25 cellular contexts compared by ENCODE assay signal in genomic region chr17:5800131-5800530, GRCh38.
A peak's percentile ranks its signal among the peaks of the same experiment; 100 is the strongest.
DNase-seq lines count a peak whose midpoint lies in the region; ATAC-seq, FAIRE-seq and TF ChIP-seq lines count a peak whose summit lies in the region.
"Had no signal": no experiment of that assay in that cellular context is flagged by ENCODE, and none has a peak within 500 bp of the region (broad histone marks: within the 10 kb centered on the region; RNA-seq: fewer than 3 reads in every experiment).

No MANE protein-coding gene starts in this region.

- H3K27me3 ChIP-seq in BLaER1 (no peaks in the 10 kb centered on the region), H1 (replicated peaks in 1 of 4; ENCODE audit: control insufficient read depth in 3 of 4, extremely low read depth in 1 of 4, insufficient read depth in 3 of 4, low read length in 3 of 4) (peaks cover 0 to 6% (median 0%) of the 10 kb centered on the region in 4 experiments; a peak in 2 of 7 replicates), mesendoderm (ENCODE audit: insufficient read depth, low read length, poor library complexity) (no peaks in the 10 kb centered on the region), tibial artery (peaks cover 0 to 8% of the 10 kb centered on the region in 2 donors), tibial nerve (no peaks in the 10 kb centered on the region)
- H3K27me3 ChIP-seq: BE2C had no signal

- no peak overlapping the region for H2BK5ac ChIP-seq in H1 (ENCODE audit: low read depth, low read length)
- no peak overlapping the region for H2BK5ac ChIP-seq in mesendoderm (ENCODE audit: low read length)

- H3K79me2 ChIP-seq in H1 (ENCODE audit: control insufficient read depth in 1 of 2, insufficient read depth in 2 of 2, low read length in 2 of 2) (no peaks in the 10 kb centered on the region), mesendoderm (ENCODE audit: control insufficient read depth, insufficient read depth, low read length) (no peaks in the 10 kb centered on the region)

- H3K4me1 ChIP-seq in BLaER1 (peaks cover 43% of the 10 kb centered on the region), H1 (replicated peaks in 1 of 4; ENCODE audit: control insufficient read depth in 3 of 4, insufficient read depth in 4 of 4, low read length in 3 of 4) (peaks cover 4 to 23% (median 14%) of the 10 kb centered on the region in 4 experiments; a peak in 6 of 7 replicates), mesendoderm (ENCODE audit: control insufficient read depth, low read depth, low read length) (peaks cover 5% of the 10 kb centered on the region), tibial artery (no peaks in the 10 kb centered on the region), tibial nerve (no peaks in the 10 kb centered on the region)
- H3K4me1 ChIP-seq: A549, BE2C had no signal

- no peak for ATAC-seq in HG02642 (IDR thresholded peaks at IDR 0.05; ENCODE audit: poor library complexity, unreplicated experiment)
- ATAC-seq: A549 had no signal

- H2AK5ac ChIP-seq in H1 (ENCODE audit: low read depth, low read length) (no peak overlapping the region), mesendoderm (ENCODE audit: low read length) (no peak overlapping the region)

- H3K4ac ChIP-seq in H1 (replicated peaks; ENCODE audit: insufficient read length, low read depth, low read length) (no peak overlapping the region), mesendoderm (ENCODE audit: low read depth, low read length) (no peak overlapping the region)

- FAIRE-seq in H1 (lab: Jason Lieb, UNC), result no peak
- FAIRE-seq: A549, D721Med, GM12891, GM18507 had no signal

- no peak overlapping the region for H3K14ac ChIP-seq in H1 (ENCODE audit: insufficient read length)

- H3K27ac ChIP-seq in BLaER1 (no peak overlapping the region), H1 (ENCODE audit: low read depth, low read length) (no peak overlapping the region), mesendoderm (ENCODE audit: low read depth, low read length) (no peak overlapping the region), tibial artery (no peak overlapping the region), tibial nerve (no peak overlapping the region)
- H3K27ac ChIP-seq: A549, C4-2B had no signal

- no peak for TF ChIP-seq RAD21 in H1 (IDR thresholded peaks at IDR 0.05 in 1 of 2, conservative IDR thresholded peaks at IDR 0.05 in 1 of 2; ENCODE audit: low read depth in 2 of 2, low read length in 2 of 2)

- H3K9ac ChIP-seq in BLaER1 (no peak overlapping the region), H1 (replicated peaks in 1 of 4; ENCODE audit: extremely low read depth in 1 of 4, low read depth in 3 of 4, low read length in 3 of 4) (no peak overlapping the region), mesendoderm (ENCODE audit: low read length) (no peak overlapping the region)

- peak overlapping the region; percentile 34; the same call in 1 of the 2 replicates for H3K4me2 ChIP-seq in BLaER1
- no peak overlapping the region for H3K4me2 ChIP-seq in H1 (ENCODE audit: insufficient read depth in 1 of 2, low read depth in 2 of 2, low read length in 2 of 2)
- H3K4me2 ChIP-seq in mesendoderm (ENCODE audit: low read length), result no peak overlapping the region
- H3K4me2 ChIP-seq: A549 had no signal

- no peak overlapping the region for H4K91ac ChIP-seq in H1 (replicated peaks; ENCODE audit: insufficient read length, low read length)

- peak; percentile 29 for DNase-seq in EH (ENCODE audit: low read depth)
- no peak for DNase-seq in H1 (ENCODE audit: low read depth in 1 of 2, low spot score in 2 of 2)
- DNase-seq in mesendoderm, result no peak
- no peak for DNase-seq in tibial artery
- DNase-seq in activated T-cell treated with anti-CD3 and anti-CD28 coated beads for 4 hours, result no peak
- DNase-seq in tibial nerve (ENCODE audit: low spot score in 2 of 2), result no peak
- DNase-seq: 8988T; ACHN; AML-193; BE2C; CD4-positive, CD25-positive, alpha-beta regulatory T cell; CD8-positive, alpha-beta memory T cell; DMS 273 treated with DMSO at 0.1 percent for 48 hours; DMS79; GF-D8; GOT3; H7; HCEC 1CT had no signal

- no peak overlapping the region for H4K5ac ChIP-seq in H1 (ENCODE audit: insufficient read length, low read depth, low read length)
- H4K5ac ChIP-seq in mesendoderm (ENCODE audit: low read length), result no peak overlapping the region

- intact Hi-C loops in tibial artery (cut with DNase I; ENCODE audit: low total_unique reads), result no loop called here

- no peak overlapping the region for H2AFZ ChIP-seq in H1 (ENCODE audit: low read length)

- H4K20me1 ChIP-seq in BLaER1 (no peaks in the 10 kb centered on the region), H1 (replicated peaks in 1 of 2; ENCODE audit: control insufficient read depth in 1 of 2, insufficient read depth in 2 of 2, low read length in 2 of 2) (no peaks in the 10 kb centered on the region)

- TF ChIP-seq CTCF in H1 (IDR thresholded peaks at IDR 0.05; ENCODE audit: control extremely low read depth in 1 of 3, insufficient read depth in 1 of 3, low read depth in 1 of 3, low read length in 3 of 3), result no peak
- no peak for TF ChIP-seq CTCF in tibial artery (IDR thresholded peaks at IDR 0.05)
- no peak for TF ChIP-seq CTCF in tibial nerve (IDR thresholded peaks at IDR 0.05)

- H4K8ac ChIP-seq in H1 (ENCODE audit: extremely low read depth, insufficient read depth, low read length) (no peak overlapping the region), mesendoderm (ENCODE audit: low read depth, low read length) (no peak overlapping the region)

- no peak overlapping the region for H3K4me3 ChIP-seq in BLaER1
- no peak overlapping the region for H3K4me3 ChIP-seq in H1 (ENCODE audit: extremely low read depth in 1 of 4, insufficient read depth in 2 of 4, low read depth in 3 of 4, low read length in 4 of 4)
- H3K4me3 ChIP-seq in mesendoderm (ENCODE audit: low read length), result no peak overlapping the region
- no peak overlapping the region for H3K4me3 ChIP-seq in tibial artery
- no peak overlapping the region for H3K4me3 ChIP-seq in tibial nerve
- H3K4me3 ChIP-seq: A549 had no signal

- POLR2A ChIA-PET in H1 (lab: Charles Lee; ENCODE audit: partially characterized antibody), result no interaction called here

- no peak overlapping the region for H2BK120ac ChIP-seq in H1 (replicated peaks; ENCODE audit: low read depth, low read length)
- H2BK120ac ChIP-seq in mesendoderm (ENCODE audit: low read depth, low read length), result no peak overlapping the region

- H3K36me3 ChIP-seq in BLaER1 (no peaks in the 10 kb centered on the region), H1 (ENCODE audit: control insufficient read depth in 2 of 4, insufficient read depth in 4 of 4, low read length in 3 of 4) (no peaks in the 10 kb centered on the region), mesendoderm (ENCODE audit: control insufficient read depth, insufficient read depth, low read length) (no peaks in the 10 kb centered on the region), tibial artery (no peaks in the 10 kb centered on the region), tibial nerve (no peaks in the 10 kb centered on the region)
- H3K36me3 ChIP-seq: BE2C had no signal

- TF ChIP-seq POLR2A in H1 (IDR thresholded peaks at IDR 0.05; ENCODE audit: control extremely low read depth in 1 of 2, low read depth in 2 of 2, low read length in 2 of 2), result no peak
- no peak for TF ChIP-seq POLR2A in tibial nerve (IDR thresholded peaks at IDR 0.05)

- H2BK20ac ChIP-seq in H1 (ENCODE audit: low read length), result no peak overlapping the region

- H3K23ac ChIP-seq in H1 (ENCODE audit: insufficient read length), result no peak overlapping the region
- no peak overlapping the region for H3K23ac ChIP-seq in mesendoderm (ENCODE audit: low read length)

- H3K79me1 ChIP-seq in H1 (ENCODE audit: low read depth, low read length) (no peaks in the 10 kb centered on the region), mesendoderm (ENCODE audit: low read length) (no peaks in the 10 kb centered on the region)

- CTCF ChIA-PET in H1 (lab: Charles Lee; ENCODE audit: partially characterized antibody), result interaction anchor here (1.4 to 1.7 kb wide), 2 partner anchors 93 to 212 kb away, joined by 5 read pairs; no protein-coding TSS in a partner anchor

- H2BK12ac ChIP-seq in H1 (ENCODE audit: low read depth, low read length), result peak overlapping the region; percentile 55; the same call in 1 of the 2 replicates

- H2BK15ac ChIP-seq in H1 (ENCODE audit: low read length), result no peak overlapping the region
- H2BK15ac ChIP-seq in mesendoderm (replicated peaks; ENCODE audit: low read depth), result no peak overlapping the region

- TF ChIP-seq EP300 in H1 (IDR thresholded peaks at IDR 0.05; ENCODE audit: borderline replicate concordance in 1 of 2, low read depth in 2 of 2, low read length in 2 of 2), result no peak
- TF ChIP-seq EP300 in tibial nerve (IDR thresholded peaks at IDR 0.05), result no peak

- WGBS in H1 (ENCODE audit: extremely low coverage in 1 of 2, insufficient coverage in 1 of 2, insufficient read length in 1 of 2, insufficient replicate concordance in 2 of 2, low coverage in 1 of 2, low lambda C conversion rate in 2 of 2, missing lambda C conversion rate in 1 of 2), 2 experiments, result 82% methylated on average over 9 of the region's 9 CpGs; no CpG with 5 or more reads in 1 of the 2 experiments
- no CpG with 5 or more reads among the region's 9 CpGs for WGBS in mesendoderm (ENCODE audit: extremely low coverage, insufficient coverage, low lambda C conversion rate)
- 62 to 71% methylated on average over 9 of the region's 9 CpGs for WGBS in tibial nerve, 2 donors

- H3K56ac ChIP-seq in H1 (replicated peaks; ENCODE audit: insufficient read length, low read depth, low read length) (no peak overlapping the region), mesendoderm (ENCODE audit: low read length) (peak overlapping the region; percentile 11)

- H3K18ac ChIP-seq in H1 (ENCODE audit: extremely low read depth, low read length) (peak overlapping the region; percentile 48; the same call in 1 of the 2 replicates), mesendoderm (ENCODE audit: low read length) (no peak overlapping the region)

- H3K9me3 ChIP-seq in BLaER1, result peaks cover 5% of the 10 kb centered on the region; the same call in 1 of the 2 replicates
- H3K9me3 ChIP-seq in H1 (ENCODE audit: insufficient read depth in 2 of 2, low read depth in 1 of 2, low read length in 1 of 2), result no peaks in the 10 kb centered on the region
- no peaks in the 10 kb centered on the region for H3K9me3 ChIP-seq in tibial artery
- peaks cover 0 to 8% (median 0%) of the 10 kb centered on the region in 4 donors for H3K9me3 ChIP-seq in tibial nerve
- H3K9me3 ChIP-seq: A549, BE2C had no signal

- no peaks in the 10 kb centered on the region for H3K23me2 ChIP-seq in H1 (ENCODE audit: low read depth, low read length)

TF ChIP-seq in H1, 55 proteins besides CTCF, POLR2A, EP300 and RAD21 (continues in another document):
- TF ChIP-seq HDAC2 (IDR thresholded peaks at IDR 0.05; ENCODE audit: borderline replicate concordance in 1 of 2, low read depth in 2 of 2, low read length in 2 of 2), result no peak
